In the genomic region with DNA sequence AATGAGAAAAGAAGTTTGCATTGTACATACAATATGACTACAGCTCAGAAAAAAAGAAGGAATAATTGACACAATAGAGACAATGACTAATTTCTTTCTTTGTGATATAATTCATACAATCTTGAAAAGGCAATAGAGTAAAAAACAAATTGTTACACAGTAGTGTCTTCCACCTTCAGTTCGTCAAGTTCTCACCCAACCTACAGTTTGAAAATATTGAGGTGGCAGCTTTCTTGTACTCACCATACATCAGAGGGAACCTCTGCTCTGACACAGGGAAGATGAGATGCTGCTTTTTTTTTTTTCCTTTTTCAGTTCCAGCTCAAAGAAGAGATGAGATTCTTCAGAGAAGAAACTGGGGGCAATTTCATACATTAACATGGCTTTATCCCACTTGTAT, we compare ENCODE assay signal across 21 cellular contexts.
A peak's percentile ranks its signal among the peaks of the same experiment; 100 is the strongest.
DNase-seq lines count a peak whose midpoint lies in the region; ATAC-seq, FAIRE-seq and TF ChIP-seq lines count a peak whose summit lies in the region.
"Had no signal": no experiment of that assay in that cellular context is flagged by ENCODE, and none has a peak within 500 bp of the region (broad histone marks: within the 10 kb centered on the region; RNA-seq: fewer than 3 reads in every experiment).

No MANE protein-coding gene starts in this region.

- H3K27ac Mint-ChIP-seq in activated T-helper 17 cell treated with anti-CD3 and anti-CD28 coated beads, Interleukin-2, amount 50 U/mL, for 72 hours = no peak overlapping the region
- no peak overlapping the region for H3K27ac Mint-ChIP-seq in stimulated activated effector memory CD8-positive, alpha-beta T cell treated with anti-CD3 and anti-CD28 coated beads, Interleukin-12 subunit alpha, Interleukin-12 subunit beta, amount 100 ng/mL, for 72 hours
- H3K27ac Mint-ChIP-seq: CD14-positive monocyte; CD8-positive, alpha-beta memory T cell had no signal

- no peaks in the 10 kb centered on the region for H3K36me3 Mint-ChIP-seq in activated T-helper 17 cell treated with anti-CD3 and anti-CD28 coated beads, Interleukin-2, amount 50 U/mL, for 72 hours (ENCODE audit: low read depth)
- no peaks in the 10 kb centered on the region for H3K36me3 Mint-ChIP-seq in stimulated activated effector memory CD8-positive, alpha-beta T cell treated with anti-CD3 and anti-CD28 coated beads, Interleukin-12 subunit alpha, Interleukin-12 subunit beta, amount 100 ng/mL, for 72 hours
- H3K36me3 Mint-ChIP-seq: CD14-positive monocyte; CD4-positive, CD25-positive, alpha-beta regulatory T cell had no signal

- H3K27me3 Mint-ChIP-seq in activated T-helper 17 cell treated with anti-CD3 and anti-CD28 coated beads, Interleukin-2, amount 50 U/mL, for 72 hours = peaks cover 3% of the 10 kb centered on the region
- H3K27me3 Mint-ChIP-seq: CD8-positive, alpha-beta memory T cell had no signal

- H3K9me3 Mint-ChIP-seq in activated T-helper 17 cell treated with anti-CD3 and anti-CD28 coated beads, Interleukin-2, amount 50 U/mL, for 72 hours = peaks cover 9% of the 10 kb centered on the region
- H3K9me3 Mint-ChIP-seq in stimulated activated effector memory CD8-positive, alpha-beta T cell treated with anti-CD3 and anti-CD28 coated beads, Interleukin-12 subunit alpha, Interleukin-12 subunit beta, amount 100 ng/mL, for 72 hours = peaks cover 7% of the 10 kb centered on the region

- no peaks in the 10 kb centered on the region for H3K4me1 ChIP-seq in Peyer's patch
- H3K4me1 ChIP-seq: BE2C, BLaER1 had no signal

- H3K4me3 ChIP-seq in Peyer's patch = no peak overlapping the region
- H3K4me3 ChIP-seq: BLaER1 had no signal

- no peak for TF ChIP-seq POLR2A in Peyer's patch (IDR thresholded peaks at IDR 0.05)

- TF ChIP-seq CTCF in D721Med (IDR thresholded peaks at IDR 0.05; ENCODE audit: insufficient read depth, missing control alignments) (no peak), Peyer's patch (IDR thresholded peaks at IDR 0.05) (no peak)

- H3K36me3 ChIP-seq in Peyer's patch = no peaks in the 10 kb centered on the region
- H3K36me3 ChIP-seq: BE2C, BLaER1 had no signal

- peak; percentile 61 for ATAC-seq in activated T-helper 17 cell treated with anti-CD3 and anti-CD28 coated beads, Interleukin-2, amount 50 U/mL, for 72 hours (replicated peaks)
- ATAC-seq in stimulated activated effector memory CD8-positive, alpha-beta T cell treated with anti-CD3 and anti-CD28 coated beads, Interleukin-12 subunit alpha, Interleukin-12 subunit beta, amount 100 ng/mL, for 72 hours = peak; percentile 59
- ATAC-seq in HG03439 (IDR thresholded peaks at IDR 0.05; ENCODE audit: unreplicated experiment) = no peak

- H3K27me3 ChIP-seq in Peyer's patch = no peaks in the 10 kb centered on the region
- H3K27me3 ChIP-seq: BE2C, BLaER1 had no signal

- DNase-seq in D721Med (ENCODE audit: insufficient read length, low spot score) = no peak
- DNase-seq in stimulated activated effector memory CD8-positive, alpha-beta T cell treated with anti-CD3 and anti-CD28 coated beads, Interleukin-12 subunit alpha, Interleukin-12 subunit beta, amount 100 ng/mL, for 72 hours (ENCODE audit: low spot score in 2 of 2) = no peak
- DNase-seq in Peyer's patch = no peak
- DNase-seq: 8988T; ACHN; BE2C; C1 segment of cervical spinal cord; CD4-positive, alpha-beta memory T cell; CD8-positive, alpha-beta memory T cell; COR-L47; DMS79 treated with DMSO at 0.1 percent for 48 hours; GF-D8 had no signal

- no peaks in the 10 kb centered on the region for H3K4me1 Mint-ChIP-seq in activated T-helper 17 cell treated with anti-CD3 and anti-CD28 coated beads, Interleukin-2, amount 50 U/mL, for 72 hours
- H3K4me1 Mint-ChIP-seq in stimulated activated effector memory CD8-positive, alpha-beta T cell treated with anti-CD3 and anti-CD28 coated beads, Interleukin-12 subunit alpha, Interleukin-12 subunit beta, amount 100 ng/mL, for 72 hours = peaks cover 6% of the 10 kb centered on the region

- no peaks in the 10 kb centered on the region for H3K9me3 ChIP-seq in Peyer's patch
- H3K9me3 ChIP-seq: BE2C, BLaER1 had no signal

- peak; percentile 56 for FAIRE-seq in D721Med (lab: Jason Lieb, UNC)
- FAIRE-seq: A204.1, G401.6, GM12891, GM18507 had no signal

- H3K4me3 Mint-ChIP-seq in activated T-helper 17 cell treated with anti-CD3 and anti-CD28 coated beads, Interleukin-2, amount 50 U/mL, for 72 hours = no peak overlapping the region
- no peak overlapping the region for H3K4me3 Mint-ChIP-seq in stimulated activated effector memory CD8-positive, alpha-beta T cell treated with anti-CD3 and anti-CD28 coated beads, Interleukin-12 subunit alpha, Interleukin-12 subunit beta, amount 100 ng/mL, for 72 hours
- H3K4me3 Mint-ChIP-seq: CD14-positive monocyte; CD4-positive, alpha-beta memory T cell; CD4-positive, CD25-positive, alpha-beta regulatory T cell; CD8-positive, alpha-beta memory T cell had no signal

- H3K27ac ChIP-seq in Peyer's patch = no peak overlapping the region
- H3K27ac ChIP-seq: BLaER1 had no signal
